ENCODE assay signal across 14 cellular contexts in the genomic region with DNA sequence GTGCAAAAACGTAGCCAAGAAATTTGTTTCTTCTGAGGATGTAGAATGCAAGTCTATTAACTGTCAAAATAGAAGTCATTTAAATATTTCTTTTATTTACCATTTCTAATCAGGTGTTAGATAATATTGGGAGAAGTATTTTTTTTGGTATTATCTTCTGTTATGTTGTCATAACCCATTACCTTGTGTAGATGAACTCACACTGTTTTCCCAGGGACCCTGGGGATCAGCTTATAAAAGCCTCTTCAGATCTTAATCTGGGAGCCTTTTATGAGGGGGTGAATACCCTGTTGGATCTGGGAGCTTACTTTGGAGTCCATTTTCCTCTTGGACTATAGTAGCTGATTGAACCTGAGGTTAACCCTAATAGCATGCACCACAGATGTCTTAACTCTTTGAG.
"Had no signal": no experiment of that assay in that cellular context is flagged by ENCODE, and none has a peak within 500 bp of the region (broad histone marks: within the 10 kb centered on the region; RNA-seq: fewer than 3 reads in every experiment).

No MANE protein-coding gene starts in this region.

- H3K4me3 ChIP-seq: body of pancreas, lower lobe of right lung, psoas muscle, sigmoid colon, upper lobe of right lung had no signal

- H3K9me3 ChIP-seq: body of pancreas, lower lobe of right lung, psoas muscle, sigmoid colon, upper lobe of right lung had no signal

- H3K36me3 ChIP-seq: lower lobe of right lung, sigmoid colon, upper lobe of right lung had no signal

- H3K27ac ChIP-seq: body of pancreas, lower lobe of right lung, psoas muscle, sigmoid colon, upper lobe of right lung had no signal

- DNase-seq: activated CD4-positive, alpha-beta T cell treated with anti-CD3 and anti-CD28 coated beads, Interleukin-2, amount 50 U/mL, for 4 hours; activated T-cell treated with anti-CD3 and anti-CD28 coated beads, Interleukin-2, amount 50 U/mL, for 1 hour; amniotic stem cell; body of pancreas; left cardiac atrium; lower lobe of right lung; midbrain; psoas muscle; sigmoid colon; stimulated activated CD4-positive, alpha-beta T cell treated with anti-CD3 and anti-CD28 coated beads, Interleukin-12 subunit alpha, Interleukin-12 subunit beta, amount 100 ng/mL, for 4 hours; T-helper 2 cell; upper lobe of right lung had no signal

- H3K4me1 ChIP-seq: body of pancreas, lower lobe of right lung, psoas muscle, sigmoid colon, upper lobe of right lung had no signal

- H3K27me3 ChIP-seq: body of pancreas, sigmoid colon, upper lobe of right lung had no signal

- ATAC-seq: activated naive CD4-positive, alpha-beta T cell treated with anti-CD3 and anti-CD28 coated beads, Interleukin-2, amount 50 U/mL, for 72 hours; body of pancreas; esophagus mucosa; left cardiac atrium; lower lobe of right lung; psoas muscle; upper lobe of right lung had no signal
